Comparison of ENCODE assay signal across 14 cellular contexts in the genomic region with DNA sequence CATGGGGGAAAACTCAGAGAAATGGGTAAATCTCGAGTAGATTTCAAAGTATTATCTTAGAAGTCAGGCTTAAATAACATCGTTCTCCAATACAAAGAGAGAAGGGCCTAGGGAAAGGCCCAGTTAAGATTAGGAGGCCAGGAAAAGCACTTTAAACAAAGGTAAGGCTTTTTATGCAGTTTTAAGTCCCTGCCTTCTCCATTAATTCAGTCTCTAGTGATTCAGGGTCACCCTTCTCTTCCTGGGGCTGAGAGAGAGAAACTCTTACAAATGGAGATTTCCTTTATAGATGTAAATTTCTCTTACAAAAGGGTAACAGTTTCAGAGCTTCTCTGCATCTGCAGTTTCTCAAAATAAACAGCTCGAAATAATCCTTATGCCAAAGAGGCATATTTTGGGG.
"Had no signal": no experiment of that assay in that cellular context is flagged by ENCODE, and none has a peak within 500 bp of the region (broad histone marks: within the 10 kb centered on the region; RNA-seq: fewer than 3 reads in every experiment).

No MANE protein-coding gene starts in this region.

- H3K4me3 ChIP-seq: esophagus muscularis mucosa, gastrocnemius medialis, heart right ventricle, ovary, smooth muscle cell, tibial nerve had no signal

- H3K27me3 ChIP-seq: esophagus muscularis mucosa, gastrocnemius medialis, ovary, tibial nerve had no signal

- H3K27ac ChIP-seq: epithelial cell of prostate, esophagus muscularis mucosa, gastrocnemius medialis, heart right ventricle, ovary, tibial nerve had no signal

- H3K9me3 ChIP-seq: gastrocnemius medialis, ovary had no signal

- H3K36me3 ChIP-seq: esophagus muscularis mucosa, gastrocnemius medialis, heart right ventricle, ovary, tibial nerve had no signal

- H3K4me2 ChIP-seq: smooth muscle cell had no signal

- H3K4me1 ChIP-seq: heart right ventricle had no signal

- DNase-seq: effector memory CD4-positive, alpha-beta T cell; gastrocnemius medialis; heart right ventricle; hypothalamus; islet precursor cell; mammary epithelial cell; naive thymus-derived CD4-positive, alpha-beta T cell; ovary; right cardiac atrium; stimulated activated CD4-positive, alpha-beta T cell treated with anti-CD3 and anti-CD28 coated beads, Interleukin-4, amount 100 ng/mL, for 1 hour had no signal
